7 cellular contexts compared by ENCODE assay signal in the genomic region with DNA sequence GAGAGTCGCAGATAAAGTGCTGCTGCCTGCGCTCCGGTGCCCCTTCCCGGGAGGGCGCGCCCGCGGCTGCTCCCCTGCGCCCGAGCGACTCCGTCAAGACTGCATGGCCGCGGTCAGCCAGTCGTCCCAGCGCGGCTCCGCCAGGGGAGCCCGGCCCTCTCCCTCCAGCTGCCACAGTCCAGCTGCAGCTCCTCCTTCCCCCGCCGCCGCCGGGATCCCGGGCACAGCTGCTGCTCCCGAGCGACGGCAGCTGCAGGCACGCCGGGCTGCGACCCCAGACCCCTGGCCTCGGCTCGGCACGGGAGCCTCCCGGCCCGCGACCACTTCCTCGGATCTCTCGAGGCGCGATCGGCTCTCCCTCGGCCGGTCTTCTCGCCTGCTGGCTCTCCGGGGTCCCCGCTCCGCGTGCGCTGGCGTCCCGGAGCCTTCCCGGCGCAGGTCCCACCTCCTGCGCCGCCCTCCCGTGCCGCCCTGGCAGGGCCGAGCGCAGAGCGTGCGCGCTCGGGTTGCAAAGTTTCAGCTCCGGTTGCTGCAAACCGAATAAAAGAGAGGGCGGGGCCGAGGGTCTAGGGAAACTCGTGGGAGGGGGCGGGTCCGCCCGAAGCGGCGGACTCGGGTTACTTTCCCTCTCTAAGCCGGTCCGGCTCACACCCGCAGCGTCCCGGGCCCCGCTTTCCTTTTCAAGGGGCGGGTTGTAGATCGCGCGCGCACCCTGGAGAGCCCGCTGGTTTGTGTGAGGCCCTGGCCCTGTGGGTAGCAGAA. TPM values are rescaled to one million over a fixed set of nuclear protein-coding genes. Genes with fewer than 3 reads are reported as not detected.
DNase-seq lines count a peak whose midpoint lies in the region; FAIRE-seq and TF ChIP-seq lines count a peak whose summit lies in the region.

A gene (minus strand): TSS at position 542 of the 762 bp plus-strand sequence. CDS start 571 bp downstream, outside the sequence.

- H3K9me3 ChIP-seq in SJCRH30 (replicated peaks): no peaks in the 10 kb centered on the region
- H3K9me3 ChIP-seq in skeletal muscle tissue (ENCODE audit: control insufficient read depth in 3 of 3, low read length in 3 of 3): no peaks in the 10 kb centered on the region

- peak; percentile 63 for DNase-seq in GM10266 (ENCODE audit: extremely low spot score)
- DNase-seq in H54 (ENCODE audit: insufficient read length, low spot score): peak; percentile 35
- DNase-seq in LoVo (ENCODE audit: low spot score): peak; percentile 71
- DNase-seq in SJCRH30: peak; percentile 97 to 98
- peak; percentile 10 for DNase-seq in cerebellum (ENCODE audit: low spot score)
- DNase-seq in iris pigment epithelial cell (ENCODE audit: low read depth): peak; percentile 88

- peak; percentile 65 for TF ChIP-seq POLR2A in H54 (IDR thresholded peaks at IDR 0.05; ENCODE audit: low read depth, low read length)

- H3K9ac ChIP-seq in skeletal muscle tissue (ENCODE audit: low read depth in 1 of 3, low read length in 3 of 3): peak within 1 kb of the TSS; percentile 76 to 83 (median 77)

- H3K4me3 ChIP-seq in SJCRH30 (peak within 1 kb of the TSS; percentile 88), skeletal muscle tissue (ENCODE audit: low read length in 3 of 3) (peak within 1 kb of the TSS; percentile 78 to 87 (median 82))

- H3K27me3 ChIP-seq in SJCRH30 (no peaks in the 10 kb centered on the region), skeletal muscle tissue (ENCODE audit: control insufficient read depth in 3 of 3, insufficient read depth in 3 of 3, low read length in 3 of 3) (no peaks in the 10 kb centered on the region)

- H3K36me3 ChIP-seq in SJCRH30 (peaks cover 19% of the 10 kb centered on the region), skeletal muscle tissue (ENCODE audit: control insufficient read depth in 3 of 3, insufficient read depth in 3 of 3, low read length in 3 of 3) (no peaks in the 10 kb centered on the region)

- TF ChIP-seq CTCF in GM10266 (IDR thresholded peaks at IDR 0.05; ENCODE audit: control insufficient read depth, insufficient read depth, low read depth, missing control alignments): no peak

- H3K4me1 ChIP-seq in SJCRH30 (peaks cover 18% of the 10 kb centered on the region), skeletal muscle tissue (ENCODE audit: control insufficient read depth in 3 of 3, insufficient read depth in 3 of 3, low read length in 3 of 3) (peaks cover 6 to 15% (median 10%) of the 10 kb centered on the region in 3 donors)

- FAIRE-seq in H54 (lab: Jason Lieb, UNC): no peak

- peak within 1 kb of the TSS; percentile 98 for H3K27ac ChIP-seq in SJCRH30
- H3K27ac ChIP-seq in skeletal muscle tissue (ENCODE audit: low read depth, low read length): peak within 1 kb of the TSS; percentile 78

RNA-seq across cellular contexts. Expression of the gene that starts here (rescaled TPM):
- total RNA-seq in SJCRH30 (2014; rRNA removed; shearing (Covaris generic)): 29.6 and 33.8 TPM in 2 replicates
- total RNA-seq in cerebellum: 1.7 TPM
- total RNA-seq in skeletal muscle tissue: 3.7 TPM

Comparison
In these comparisons a context has a peak if more than half of its experiments do, and no peak if none do; other contexts are left out.
1. Peak in every context shown above with its lines: DNase-seq, H3K4me3 ChIP-seq and H3K27ac ChIP-seq.
2. DNase-seq: peak in every context shown above with its lines; median percentile 98 in SJCRH30; 88 in iris pigment epithelial cell; 71 in LoVo; 63 in GM10266; 35 in H54; 10 in cerebellum.